Comparison of ENCODE assay signal across 15 cellular contexts in genomic region chr2:195202163-195202845, GRCh38.
A peak's percentile ranks its signal among the peaks of the same experiment; 100 is the strongest.
DNase-seq lines count a peak whose midpoint lies in the region; ATAC-seq and TF ChIP-seq lines count a peak whose summit lies in the region.
"Had no signal": no experiment of that assay in that cellular context is flagged by ENCODE, and none has a peak within 500 bp of the region (broad histone marks: within the 10 kb centered on the region; RNA-seq: fewer than 3 reads in every experiment).

No MANE protein-coding gene starts in this region.

- H3K27ac ChIP-seq in DND-41 (ENCODE audit: low read length) (peak overlapping the region; percentile 65), foreskin keratinocyte (no peak overlapping the region), substantia nigra (ENCODE audit: low read depth, low read length, poor library complexity, severe bottlenecking) (no peak overlapping the region)
- H3K27ac ChIP-seq: cardiac muscle cell, esophagus muscularis mucosa, right atrium auricular region had no signal

- peak; percentile 67 for DNase-seq in DND-41
- DNase-seq in T-helper 2 cell treated with Interferon-gamma antibody and Interleukin-4, amounts not matched to agents 5 μg/mL and 100 μg/mL, for 36 hours (ENCODE audit: low spot score): no peak
- peak; percentile 7 to 52 for DNase-seq in foreskin keratinocyte
- no peak for DNase-seq in omental fat pad (ENCODE audit: low spot score)
- no peak for DNase-seq in C1 segment of cervical spinal cord (lab: John Stamatoyannopoulos, UW)
- DNase-seq in substantia nigra (lab: John Stamatoyannopoulos, UW): no peak
- DNase-seq in putamen (ENCODE audit: low spot score): no peak
- DNase-seq: activated T-cell treated with anti-CD3 and anti-CD28 coated beads, Interleukin-2, amount 50 U/mL, for 4 hours; BE2C; NCI-H69 had no signal

- H3K27ac Mint-ChIP-seq in T-helper 2 cell treated with Interferon-gamma antibody and Interleukin-4, amounts not matched to agents 5 μg/mL and 100 μg/mL, for 36 hours: peak overlapping the region; percentile 0

- H3K36me3 ChIP-seq in DND-41 (ENCODE audit: insufficient read depth, low read length): no peaks in the 10 kb centered on the region
- H3K36me3 ChIP-seq: BE2C, cardiac muscle cell, esophagus muscularis mucosa, right atrium auricular region had no signal

- no peaks in the 10 kb centered on the region for H3K27me3 Mint-ChIP-seq in T-helper 2 cell treated with Interferon-gamma antibody and Interleukin-4, amounts not matched to agents 5 μg/mL and 100 μg/mL, for 36 hours (ENCODE audit: low read depth)

- H3K4me3 ChIP-seq in DND-41 (ENCODE audit: low read depth in 1 of 2, low read length in 2 of 2): no peak overlapping the region
- H3K4me3 ChIP-seq: cardiac muscle cell, esophagus muscularis mucosa, right atrium auricular region had no signal

- no peaks in the 10 kb centered on the region for H3K27me3 ChIP-seq in DND-41 (ENCODE audit: insufficient read depth, low read length, poor library complexity)
- no peaks in the 10 kb centered on the region for H3K27me3 ChIP-seq in foreskin keratinocyte
- H3K27me3 ChIP-seq: BE2C, cardiac muscle cell, esophagus muscularis mucosa, right atrium auricular region had no signal

- peaks cover 15% of the 10 kb centered on the region for H3K4me1 Mint-ChIP-seq in T-helper 2 cell treated with Interferon-gamma antibody and Interleukin-4, amounts not matched to agents 5 μg/mL and 100 μg/mL, for 36 hours (ENCODE audit: low read depth)

- TF ChIP-seq CTCF in DND-41 (IDR thresholded peaks at IDR 0.05; ENCODE audit: borderline replicate concordance, extremely low read depth, low read length, poor library complexity, severe bottlenecking) (no peak), foreskin keratinocyte (conservative IDR thresholded peaks at IDR 0.05) (no peak), omental fat pad (IDR thresholded peaks at IDR 0.05) (no peak)

- H3K4me1 ChIP-seq in DND-41 (ENCODE audit: insufficient read depth, low read length) (peaks cover 24% of the 10 kb centered on the region), foreskin keratinocyte (no peaks in the 10 kb centered on the region)
- H3K4me1 ChIP-seq: BE2C, esophagus muscularis mucosa, right atrium auricular region had no signal

- peak; percentile 98 for ATAC-seq in DND-41 (ENCODE audit: insufficient read depth, low read depth)
- peak; percentile 49 for ATAC-seq in HG03378 (IDR thresholded peaks at IDR 0.05; ENCODE audit: unreplicated experiment)
- peak; percentile 28 for ATAC-seq in foreskin keratinocyte
- no peak for ATAC-seq in omental fat pad (ENCODE audit: low FRiP score)
- ATAC-seq: Right ventricle myocardium inferior had no signal

- H3K9me3 Mint-ChIP-seq in T-helper 2 cell treated with Interferon-gamma antibody and Interleukin-4, amounts not matched to agents 5 μg/mL and 100 μg/mL, for 36 hours: no peaks in the 10 kb centered on the region
- H3K9me3 Mint-ChIP-seq: activated T-cell treated with anti-CD3 and anti-CD28 coated beads, Interleukin-2, amount 50 U/mL, for 4 hours had no signal

- H4K20me1 ChIP-seq in DND-41 (ENCODE audit: insufficient read depth, low read length): no peaks in the 10 kb centered on the region

- H3K4me3 Mint-ChIP-seq in T-helper 2 cell treated with Interferon-gamma antibody and Interleukin-4, amounts not matched to agents 5 μg/mL and 100 μg/mL, for 36 hours: no peak overlapping the region
- H3K4me3 Mint-ChIP-seq: activated T-cell treated with anti-CD3 and anti-CD28 coated beads, Interleukin-2, amount 50 U/mL, for 4 hours had no signal

- H2AFZ ChIP-seq in DND-41 (ENCODE audit: low read depth, low read length): peak overlapping the region; percentile 19

- H3K79me2 ChIP-seq in DND-41 (ENCODE audit: insufficient read depth, low read length): no peaks in the 10 kb centered on the region

- H3K9me3 ChIP-seq in DND-41 (ENCODE audit: insufficient read depth, low read length, severe bottlenecking): no peaks in the 10 kb centered on the region
- H3K9me3 ChIP-seq: BE2C, esophagus muscularis mucosa, right atrium auricular region had no signal

- H3K36me3 Mint-ChIP-seq in T-helper 2 cell treated with Interferon-gamma antibody and Interleukin-4, amounts not matched to agents 5 μg/mL and 100 μg/mL, for 36 hours (ENCODE audit: low read depth): no peaks in the 10 kb centered on the region

- H3K9ac ChIP-seq in DND-41 (ENCODE audit: low read depth, low read length): no peak overlapping the region

- H3K4me2 ChIP-seq in DND-41 (ENCODE audit: insufficient read depth, low read length): peak overlapping the region; percentile 44

Comparison
In these comparisons a context has a peak if more than half of its experiments do, and no peak if none do; other contexts are left out.
1. DNase-seq: peak in DND-41 (single experiment) and foreskin keratinocyte (2 of 2); none in T-helper 2 cell treated with Interferon-gamma antibody and Interleukin-4, amounts not matched to agents 5 μg/mL and 100 μg/mL, for 36 hours (single experiment), omental fat pad (single experiment), C1 segment of cervical spinal cord (0 of 14), substantia nigra (0 of 49) and putamen (single experiment).